Comparison of ENCODE assay signal across 28 cellular contexts in the genomic region with DNA sequence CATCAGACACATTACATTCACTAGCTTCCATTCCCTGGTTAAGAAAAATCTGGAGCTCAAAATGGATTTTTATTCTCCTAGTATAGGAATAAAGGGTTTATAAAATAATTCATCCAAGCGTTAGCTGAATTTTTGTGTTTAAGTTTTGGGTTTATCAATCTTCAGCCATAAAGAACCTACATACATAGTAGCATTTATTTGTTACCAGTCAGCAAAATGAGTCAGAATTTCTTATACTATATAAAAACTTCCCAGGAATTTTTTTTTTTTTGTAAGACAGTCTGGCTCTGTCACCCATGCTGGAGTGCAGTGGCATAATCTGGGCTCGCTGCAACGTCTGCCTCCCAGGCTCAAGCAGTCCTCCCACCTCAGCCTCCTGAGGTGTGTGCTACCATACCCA. TPM values are rescaled to one million over a fixed set of nuclear protein-coding genes. Genes with fewer than 3 reads are reported as not detected.
"Had no signal": no experiment of that assay in that cellular context is flagged by ENCODE, and none has a peak within 500 bp of the region (broad histone marks: within the 10 kb centered on the region; RNA-seq: fewer than 3 reads in every experiment).

No MANE protein-coding gene starts in this region.

- H3K9me3 Mint-ChIP-seq: activated CD4-positive, alpha-beta T cell treated with anti-CD3 and anti-CD28 coated beads, Interleukin-2, amount 10 ng/mL, durations not matched to agents 24 days and 14 days; activated CD8-positive, alpha-beta T cell treated with anti-CD3 and anti-CD28 coated beads for 36 hours; activated naive CD4-positive, alpha-beta T cell treated with anti-CD3 and anti-CD28 coated beads, Interleukin-2, amount 50 U/mL, for 24 hours; activated naive CD8-positive, alpha-beta T cell treated with anti-CD3 and anti-CD28 coated beads, Interleukin-2, amount 10 ng/mL, durations not matched to agents 7 days and 5 days; activated T-cell treated with anti-CD3 and anti-CD28 coated beads, Interleukin-2, amount 50 U/mL, for 72 hours; activated T-helper 17 cell treated with anti-CD3 and anti-CD28 coated beads, Interleukin-2, amount 50 U/mL, for 72 hours had no signal

- H3K4me1 ChIP-seq: ascending aorta, breast epithelium had no signal

- H3K9me3 ChIP-seq: ascending aorta, breast epithelium had no signal

- H3K4me3 ChIP-seq: ascending aorta, breast epithelium had no signal

- H3K27me3 ChIP-seq: ascending aorta, breast epithelium had no signal

- H3K27me3 Mint-ChIP-seq: activated CD4-positive, alpha-beta T cell treated with anti-CD3 and anti-CD28 coated beads, Interleukin-2, amount 10 ng/mL, durations not matched to agents 24 days and 14 days; activated CD8-positive, alpha-beta T cell treated with anti-CD3 and anti-CD28 coated beads for 36 hours; activated naive CD4-positive, alpha-beta T cell treated with anti-CD3 and anti-CD28 coated beads, Interleukin-2, amount 50 U/mL, for 24 hours; activated naive CD8-positive, alpha-beta T cell treated with anti-CD3 and anti-CD28 coated beads, Interleukin-2, amount 10 ng/mL, durations not matched to agents 7 days and 5 days; activated T-helper 17 cell treated with anti-CD3 and anti-CD28 coated beads, Interleukin-2, amount 50 U/mL, for 72 hours had no signal

- H3K27ac ChIP-seq: ascending aorta, breast epithelium had no signal

- H3K4me3 Mint-ChIP-seq: activated CD4-positive, alpha-beta T cell treated with anti-CD3 and anti-CD28 coated beads, Interleukin-2, amount 10 ng/mL, durations not matched to agents 24 days and 14 days; activated CD8-positive, alpha-beta T cell treated with anti-CD3 and anti-CD28 coated beads for 36 hours; activated naive CD4-positive, alpha-beta T cell treated with anti-CD3 and anti-CD28 coated beads, Interleukin-2, amount 50 U/mL, for 24 hours; activated naive CD8-positive, alpha-beta T cell treated with anti-CD3 and anti-CD28 coated beads, Interleukin-2, amount 10 ng/mL, durations not matched to agents 7 days and 5 days; activated T-cell treated with anti-CD3 and anti-CD28 coated beads, Interleukin-2, amount 50 U/mL, for 72 hours; activated T-helper 17 cell treated with anti-CD3 and anti-CD28 coated beads, Interleukin-2, amount 50 U/mL, for 72 hours had no signal

- DNase-seq: activated CD4-positive, alpha-beta T cell treated with anti-CD3 and anti-CD28 coated beads, Interleukin-2, amount 10 ng/mL, durations not matched to agents 24 days and 14 days; activated CD4-positive, alpha-beta T cell treated with anti-CD3 and anti-CD28 coated beads, Interleukin-2, amount 50 U/mL, for 4 hours; activated CD8-positive, alpha-beta T cell treated with anti-CD3 and anti-CD28 coated beads for 36 hours; activated gamma-delta T cell; activated naive CD4-positive, alpha-beta T cell treated with Interleukin-2 at 50 U/mL for 16 hours; activated naive CD8-positive, alpha-beta T cell treated with anti-CD3 and anti-CD28 coated beads, Interleukin-2, amount 10 ng/mL, durations not matched to agents 7 days and 5 days; activated T-cell treated with anti-CD3 and anti-CD28 coated beads, Interleukin-2, amount 50 U/mL, for 1 hour; activated T-cell treated with anti-CD3 and anti-CD28 coated beads, Interleukin-2, amount 50 U/mL, for 72 hours; cerebellar nuclear complex; Karpas-422; NCI-H1105; NCI-H1417 treated with DMSO at 0.1 percent for 48 hours; NCI-H187 treated with DMSO at 0.1 percent for 48 hours; NCI-H524 treated with DMSO at 0.1 percent for 48 hours; OCI-M1; Right ventricle myocardium superior; SW 1271; T-helper 1 cell; T-helper 2 cell; T-helper 9 cell had no signal

- H3K4me1 Mint-ChIP-seq: activated CD4-positive, alpha-beta T cell treated with anti-CD3 and anti-CD28 coated beads, Interleukin-2, amount 10 ng/mL, durations not matched to agents 24 days and 14 days; activated naive CD4-positive, alpha-beta T cell treated with anti-CD3 and anti-CD28 coated beads, Interleukin-2, amount 50 U/mL, for 24 hours; activated T-helper 17 cell treated with anti-CD3 and anti-CD28 coated beads, Interleukin-2, amount 50 U/mL, for 72 hours had no signal

- H3K36me3 ChIP-seq: breast epithelium had no signal

- H3K27ac Mint-ChIP-seq: activated CD4-positive, alpha-beta T cell treated with anti-CD3 and anti-CD28 coated beads, Interleukin-2, amount 10 ng/mL, durations not matched to agents 24 days and 14 days; activated CD8-positive, alpha-beta T cell treated with anti-CD3 and anti-CD28 coated beads for 36 hours; activated naive CD4-positive, alpha-beta T cell treated with anti-CD3 and anti-CD28 coated beads, Interleukin-2, amount 50 U/mL, for 24 hours; activated naive CD8-positive, alpha-beta T cell treated with anti-CD3 and anti-CD28 coated beads, Interleukin-2, amount 10 ng/mL, durations not matched to agents 7 days and 5 days; activated T-helper 17 cell treated with anti-CD3 and anti-CD28 coated beads, Interleukin-2, amount 50 U/mL, for 72 hours had no signal

RNA-seq across cellular contexts. Expression of a gene that starts 40.2 kb away (rescaled TPM):
- total RNA-seq: activated CD4-positive, alpha-beta T cell treated with anti-CD3 and anti-CD28 coated beads, Interleukin-2, amount 10 ng/mL, durations not matched to agents 24 days and 14 days; activated CD8-positive, alpha-beta memory T cell treated with anti-CD3 and anti-CD28 coated beads for 36 hours; activated CD8-positive, alpha-beta T cell treated with anti-CD3 and anti-CD28 coated beads for 36 hours; activated naive CD8-positive, alpha-beta T cell treated with anti-CD3 and anti-CD28 coated beads, Interleukin-2, amount 10 ng/mL, durations not matched to agents 7 days and 5 days; activated T-cell treated with anti-CD3 and anti-CD28 coated beads, Interleukin-2, amount 50 U/mL, for 72 hours; activated T-helper 17 cell treated with anti-CD3 and anti-CD28 coated beads, Interleukin-2, amount 50 U/mL, for 72 hours; ascending aorta; breast epithelium; cardiac septum; MCF 10A; NCI-H460; Right ventricle myocardium superior had no signal
